In genomic region chr12:124993568-124994434, GRCh38 we compare ENCODE assay signal across 8 cellular contexts. TPM values are rescaled to one million over a fixed set of nuclear protein-coding genes. Genes with fewer than 3 reads are reported as not detected.
DNase-seq lines count a peak whose midpoint lies in the region; ATAC-seq and TF ChIP-seq lines count a peak whose summit lies in the region.

TSS of gene BRI3BP (plus strand) at chr12:124993645. CDS start at chr12:124993791, 146 bp downstream.

- DNase-seq in AG04449 (ENCODE audit: low read depth, low spot score) = no peak
- peak; percentile 40 for DNase-seq in NCI-H460 (ENCODE audit: extremely low read depth, low read depth)
- peak; percentile 89 for DNase-seq in activated CD8-positive, alpha-beta memory T cell treated with anti-CD3 and anti-CD28 coated beads for 24 hours
- DNase-seq in middle frontal gyrus (ENCODE audit: extremely low spot score, low spot score) = peak; percentile 29
- DNase-seq in stimulated activated CD8-positive, alpha-beta memory T cell treated with anti-CD3 and anti-CD28 coated beads, Interleukin-4, amount 100 ng/mL, for 1 hour (ENCODE audit: low read depth in 2 of 2, low spot score in 1 of 2) = peak; percentile 26 to 27

- no peaks in the 10 kb centered on the region for H3K27me3 ChIP-seq in endocrine pancreas (ENCODE audit: control insufficient read depth, insufficient read depth, low read length)

- H3K4me3 ChIP-seq in AG04449 (ENCODE audit: low read depth, low read length) (peak within 1 kb of the TSS; percentile 65), endocrine pancreas (ENCODE audit: control insufficient read depth, insufficient read depth, low read length) (peak within 1 kb of the TSS; percentile 92)

- no peak for TF ChIP-seq CTCF in AG04449 (IDR thresholded peaks at IDR 0.05; ENCODE audit: insufficient read depth, low read length, missing control alignments)

- H3K9me3 ChIP-seq in endocrine pancreas (ENCODE audit: control insufficient read depth, low read length) = no peaks in the 10 kb centered on the region

- POLR2A ChIA-PET in AG04449 (lab: Yijun Ruan, JAX) = no interaction called here

- H3K9ac ChIP-seq in endocrine pancreas (ENCODE audit: control insufficient read depth, insufficient read depth, low read length) = peak within 1 kb of the TSS; percentile 73

- ATAC-seq in HG03064 (IDR thresholded peaks at IDR 0.05; ENCODE audit: low read depth, unreplicated experiment) = peak; percentile 55

- no peaks in the 10 kb centered on the region for H3K4me1 ChIP-seq in endocrine pancreas (ENCODE audit: control insufficient read depth, insufficient read depth, low read length)

- TF ChIP-seq POLR2A in GM18526 (IDR thresholded peaks at IDR 0.05; ENCODE audit: extremely low read depth, insufficient read length) = peak; percentile 66

- CTCF ChIA-PET in AG04449 (lab: Yijun Ruan, JAX) = interaction anchor here (0.9 to 1.2 kb wide), 2 partner anchors 17 to 76 kb away, joined by 4 read pairs; no protein-coding TSS in a partner anchor

- H3K36me3 ChIP-seq in endocrine pancreas (ENCODE audit: control insufficient read depth, insufficient read depth, low read length) = no peaks in the 10 kb centered on the region

RNA-seq across cellular contexts. Expression of gene BRI3BP, which starts in this region (rescaled TPM):
- total RNA-seq in NCI-H460 (2014; rRNA removed; shearing (Covaris generic)) = 23.3 and 23.7 TPM in 2 replicates
- polyA plus RNA-seq in NCI-H460 (2014; cell fraction: nucleus; rRNA removed) = 22.1 and 29.8 TPM in 2 replicates
